Comparison of ENCODE assay signal across 9 cellular contexts in genomic region chr14:51396222-51396815, GRCh38.
A peak's percentile ranks its signal among the peaks of the same experiment; 100 is the strongest.
DNase-seq lines count a peak whose midpoint lies in the region; ATAC-seq, FAIRE-seq and TF ChIP-seq lines count a peak whose summit lies in the region.
"Had no signal": no experiment of that assay in that cellular context is flagged by ENCODE, and none has a peak within 500 bp of the region (broad histone marks: within the 10 kb centered on the region; RNA-seq: fewer than 3 reads in every experiment).

No MANE protein-coding gene starts in this region.

- peaks cover 44% of the 10 kb centered on the region for H3K4me1 Mint-ChIP-seq in MCF 10A (ENCODE audit: insufficient read depth, unreplicated experiment)

- no peak overlapping the region for H3K4me3 ChIP-seq in left lung
- H3K4me3 ChIP-seq in thymus (ENCODE audit: low read length) = no peak overlapping the region

- no peak for FAIRE-seq in GM12891 (lab: Jason Lieb, UNC)
- FAIRE-seq: islet of Langerhans had no signal

- no peaks in the 10 kb centered on the region for H3K9me3 Mint-ChIP-seq in MCF 10A (ENCODE audit: unreplicated experiment)

- CTCF ChIA-PET in MCF 10A (lab: Yijun Ruan, JAX) = interaction anchor here (0.5 to 2.7 kb wide), 10 partner anchors 12 to 256 kb away, joined by 3 to 10 read pairs (median 3); partner anchors contain the start of gene FRMD6

- H3K36me3 Mint-ChIP-seq in MCF 10A (ENCODE audit: insufficient read depth, unreplicated experiment) = peaks cover 8% of the 10 kb centered on the region

- no TSS peak for BruUV-seq in MCF 10A (replicated peaks; lab: Mats Ljungman, UMichigan)

- ATAC-seq in left lung (peak; percentile 45), HG03342 (IDR thresholded peaks at IDR 0.05; ENCODE audit: unreplicated experiment) (no peak), HG02981 (IDR thresholded peaks at IDR 0.05; ENCODE audit: unreplicated experiment) (no peak)

- peak overlapping the region; percentile 48 for H3K4me3 Mint-ChIP-seq in MCF 10A (ENCODE audit: unreplicated experiment)

- TF ChIP-seq POLR2A in GM12891 (IDR thresholded peaks at IDR 0.05; ENCODE audit: low read depth, low read length) = no peak

- H3K27me3 ChIP-seq in left lung (no peaks in the 10 kb centered on the region), thymus (ENCODE audit: control insufficient read depth, insufficient read depth) (no peaks in the 10 kb centered on the region)

- TF ChIP-seq CTCF in MCF 10A (IDR thresholded peaks at IDR 0.05; ENCODE audit: unreplicated experiment) (no peak), left lung (IDR thresholded peaks at IDR 0.05) (no peak)

- no peaks in the 10 kb centered on the region for H3K27me3 Mint-ChIP-seq in MCF 10A (ENCODE audit: insufficient read depth, unreplicated experiment)

- H3K9me3 ChIP-seq in left lung (no peaks in the 10 kb centered on the region), thymus (ENCODE audit: control insufficient read depth) (no peaks in the 10 kb centered on the region)

- H3K27ac ChIP-seq in left lung = peak overlapping the region; percentile 55 to 75
- peak overlapping the region; percentile 77 for H3K27ac ChIP-seq in thymus (ENCODE audit: low read depth)

- peak overlapping the region; percentile 97 for H3K27ac Mint-ChIP-seq in MCF 10A (ENCODE audit: low read depth, unreplicated experiment)

- H3K36me3 ChIP-seq in left lung (no peaks in the 10 kb centered on the region), thymus (ENCODE audit: control insufficient read depth, insufficient read depth) (no peaks in the 10 kb centered on the region)

- POLR2A ChIA-PET in MCF 10A (lab: Yijun Ruan, JAX) = interaction anchor here (0.6 to 6.0 kb wide), 37 partner anchors 9 to 287 kb away, joined by 3 to 98 read pairs (median 4); partner anchors contain the start of gene FRMD6

- 89% methylated on average over 11 of the region's 11 CpGs for WGBS in thymus

- intact Hi-C loops in MCF 10A (cut with micrococcal nuclease) (loop anchor here (1.0 to 5.0 kb wide), 3 partner anchors 46 to 136 kb away; no protein-coding TSS in a partner anchor), left lung (cut with DNase I) (no loop called here)

- H3K4me1 ChIP-seq in left lung = peaks cover 0 to 4% of the 10 kb centered on the region in 2 donors
- no peaks in the 10 kb centered on the region for H3K4me1 ChIP-seq in thymus (ENCODE audit: control insufficient read depth, insufficient read depth, low read length)

- DNase-seq in HS-5 (ENCODE audit: low read depth) = peak; percentile 98
- DNase-seq in MCF 10A (ENCODE audit: unreplicated experiment) = peak; percentile 83
- DNase-seq in left lung = no peak
- DNase-seq in NCI-H146 treated with DMSO at 0.1 percent for 48 hours (lab: John Stamatoyannopoulos, UW; ENCODE audit: unreplicated experiment) = no peak
- DNase-seq in GM12891 (ENCODE audit: insufficient read length, low spot score) = no peak

TF ChIP-seq in GM12891, 5 proteins besides CTCF, POLR2A, EP300 and RAD21:
- TF ChIP-seq PAX5 (IDR thresholded peaks at IDR 0.05; ENCODE audit: insufficient read depth, low read length, severe bottlenecking) (no peak), POU2F2 (IDR thresholded peaks at IDR 0.05; ENCODE audit: low read depth, low read length) (no peak), SPI1 (IDR thresholded peaks at IDR 0.05; ENCODE audit: low read depth, low read length) (no peak), POLR2AphosphoS5 (IDR thresholded peaks at IDR 0.05; ENCODE audit: low read depth, low read length) (no peak), TAF1 (IDR thresholded peaks at IDR 0.05; ENCODE audit: low read depth, low read length) (no peak)

Comparison
In these comparisons a context has a peak if more than half of its experiments do, and no peak if none do; other contexts are left out.
1. DNase-seq: peak in HS-5 (single experiment) and MCF 10A (single experiment); none in left lung (0 of 2), NCI-H146 treated with DMSO at 0.1 percent for 48 hours (single experiment) and GM12891 (single experiment).